In the genomic region with DNA sequence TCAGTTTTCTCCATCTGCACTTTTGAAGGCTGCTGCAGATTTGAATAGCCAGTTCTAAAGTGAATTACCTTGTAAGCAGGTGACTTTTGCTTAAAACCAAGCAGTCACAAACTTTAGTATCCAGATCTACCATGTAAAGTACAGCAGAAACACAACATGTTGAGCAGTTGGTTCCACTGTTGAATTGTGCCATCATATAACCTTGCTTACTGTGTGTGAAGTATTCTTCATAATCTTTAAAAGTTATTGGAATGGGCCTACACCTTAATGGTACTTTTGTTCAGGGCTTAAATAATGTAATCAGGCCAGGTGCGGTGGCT, we compare ENCODE assay signal across 19 cellular contexts. TPM values are rescaled to one million over a fixed set of nuclear protein-coding genes. Genes with fewer than 3 reads are reported as not detected.
A peak's percentile ranks its signal among the peaks of the same experiment; 100 is the strongest.
DNase-seq lines count a peak whose midpoint lies in the region; ATAC-seq and TF ChIP-seq lines count a peak whose summit lies in the region.
"Had no signal": no experiment of that assay in that cellular context is flagged by ENCODE, and none has a peak within 500 bp of the region (broad histone marks: within the 10 kb centered on the region; RNA-seq: fewer than 3 reads in every experiment).

No MANE protein-coding gene starts in this region.

- BruUV-seq in Caco-2 (replicated peaks; lab: Mats Ljungman, UMichigan) = no TSS peak

- CTCF ChIA-PET in Caco-2 (lab: Charles Lee) = interaction anchor here (0.6 to 1.5 kb wide), 12 partner anchors 11 to 1435 kb away, joined by 3 to 13 read pairs (median 4); a partner anchor contains a TSS

- H3K27ac Mint-ChIP-seq in Caco-2 (ENCODE audit: unreplicated experiment) (no peak overlapping the region), mesothelial cell of epicardium (no peak overlapping the region)
- H3K27ac Mint-ChIP-seq: activated CD4-positive, alpha-beta T cell treated with anti-CD3 and anti-CD28 coated beads, Interleukin-2, amount 10 ng/mL, durations not matched to agents 24 days and 14 days; activated naive CD4-positive, alpha-beta T cell treated with anti-CD3 and anti-CD28 coated beads for 36 hours; nephron progenitor cell; T-helper 2 cell treated with Interferon-gamma antibody and Interleukin-4, amounts not matched to agents 5 μg/mL and 100 μg/mL, for 36 hours had no signal

- H3K9me3 Mint-ChIP-seq in Caco-2 (ENCODE audit: unreplicated experiment) (no peaks in the 10 kb centered on the region), mesothelial cell of epicardium (no peaks in the 10 kb centered on the region)
- H3K9me3 Mint-ChIP-seq: activated CD4-positive, alpha-beta T cell treated with anti-CD3 and anti-CD28 coated beads, Interleukin-2, amount 10 ng/mL, durations not matched to agents 24 days and 14 days; activated naive CD4-positive, alpha-beta T cell treated with anti-CD3 and anti-CD28 coated beads for 36 hours; nephron progenitor cell; T-helper 2 cell treated with Interferon-gamma antibody and Interleukin-4, amounts not matched to agents 5 μg/mL and 100 μg/mL, for 36 hours had no signal

- no peaks in the 10 kb centered on the region for H3K4me1 ChIP-seq in Caco-2
- H3K4me1 ChIP-seq in KMS-11 (ENCODE audit: low read depth, poor library complexity, severe bottlenecking) = no peaks in the 10 kb centered on the region
- no peaks in the 10 kb centered on the region for H3K4me1 ChIP-seq in gastrocnemius medialis
- H3K4me1 ChIP-seq: breast epithelium, transverse colon had no signal

- POLR2A ChIA-PET in Caco-2 (lab: Charles Lee) = no interaction called here

- H3K4me2 ChIP-seq in KMS-11 = no peak overlapping the region

- TF ChIP-seq CTCF in Caco-2 (IDR thresholded peaks at IDR 0.05; ENCODE audit: insufficient read depth in 1 of 2, low read depth in 1 of 2, low read length in 1 of 2, severe bottlenecking in 1 of 2, unreplicated experiment in 1 of 2) = no peak
- TF ChIP-seq CTCF in KMS-11 (conservative IDR thresholded peaks at IDR 0.05; ENCODE audit: low read depth, low read length) = peak; percentile 40; the same call in 1 of the 2 replicates
- peak; percentile 32 for TF ChIP-seq CTCF in VCaP (conservative IDR thresholded peaks at IDR 0.05)
- TF ChIP-seq CTCF in mesothelial cell of epicardium (IDR thresholded peaks at IDR 0.05; ENCODE audit: unreplicated experiment) = peak; percentile 28
- TF ChIP-seq CTCF in gastrocnemius medialis (IDR thresholded peaks at IDR 0.05 in 4 of 5, conservative IDR thresholded peaks at IDR 0.05 in 1 of 5) = no peak

- ATAC-seq in HG03457 (IDR thresholded peaks at IDR 0.05; ENCODE audit: unreplicated experiment) (no peak), GM19463 (IDR thresholded peaks at IDR 0.05; ENCODE audit: unreplicated experiment) (no peak), gastrocnemius medialis (no peak)

- no peak overlapping the region for H3K27ac ChIP-seq in KMS-11
- H3K27ac ChIP-seq in VCaP = no peak overlapping the region
- no peak overlapping the region for H3K27ac ChIP-seq in gastrocnemius medialis
- H3K27ac ChIP-seq: BLaER1 treated with 17β-estradiol and CSF1 and Interleukin-3, amounts not matched to agents 10 nM and 100 nM; breast epithelium; epithelial cell of prostate; heart left ventricle; ovary; transverse colon had no signal

- no peaks in the 10 kb centered on the region for H3K27me3 ChIP-seq in Caco-2 (replicated peaks; ENCODE audit: control insufficient read depth, insufficient read depth, low read length)
- no peaks in the 10 kb centered on the region for H3K27me3 ChIP-seq in KMS-11 (ENCODE audit: insufficient read depth, low read depth)
- peaks cover 0 to 6% (median 0%) of the 10 kb centered on the region in 3 donors for H3K27me3 ChIP-seq in gastrocnemius medialis
- H3K27me3 ChIP-seq: BLaER1 treated with 17β-estradiol and CSF1 and Interleukin-3, amounts not matched to agents 10 nM and 100 nM; ovary had no signal

- in situ Hi-C loops in gastrocnemius medialis (cut with MboI; ENCODE audit: low sequenced_read_pairs in 4 of 4) = loop anchor here (5.0 to 25.0 kb wide), 4 partner anchors 460 to 485 kb away; no protein-coding TSS in a partner anchor

- H3K4me3 ChIP-seq in Caco-2 (ENCODE audit: low read depth, low read length) (no peak overlapping the region), KMS-11 (IDR thresholded peaks at IDR 0.05; ENCODE audit: insufficient read depth, low read depth, low read length) (no peak overlapping the region), gastrocnemius medialis (no peak overlapping the region)
- H3K4me3 ChIP-seq: BLaER1 treated with 17β-estradiol and CSF1 and Interleukin-3, amounts not matched to agents 10 nM and 100 nM; K562; ovary had no signal

- H4K20me1 ChIP-seq in KMS-11 (ENCODE audit: insufficient read depth) = no peaks in the 10 kb centered on the region
- H4K20me1 ChIP-seq: BLaER1 treated with 17β-estradiol and CSF1 and Interleukin-3, amounts not matched to agents 10 nM and 100 nM had no signal

- DNase-seq in Caco-2 (no peak), mesothelial cell of epicardium (ENCODE audit: low spot score in 2 of 2, unreplicated experiment in 2 of 2) (no peak), gastrocnemius medialis (no peak)
- DNase-seq: NCI-H2227 treated with DMSO at 0.1 percent for 48 hours, ovary had no signal

- no peak overlapping the region for H3K9ac ChIP-seq in KMS-11
- H3K9ac ChIP-seq: BLaER1 treated with 17β-estradiol and CSF1 and Interleukin-3, amounts not matched to agents 10 nM and 100 nM had no signal

- H3K9me3 ChIP-seq in Caco-2 (no peaks in the 10 kb centered on the region), gastrocnemius medialis (no peaks in the 10 kb centered on the region)
- H3K9me3 ChIP-seq: BLaER1 treated with 17β-estradiol and CSF1 and Interleukin-3, amounts not matched to agents 10 nM and 100 nM; breast epithelium; heart left ventricle; ovary; transverse colon had no signal

- peaks cover 4% of the 10 kb centered on the region for H3K4me1 Mint-ChIP-seq in Caco-2 (ENCODE audit: low read depth, unreplicated experiment)
- peaks cover 2% of the 10 kb centered on the region for H3K4me1 Mint-ChIP-seq in mesothelial cell of epicardium

- H3K36me3 Mint-ChIP-seq in Caco-2 (ENCODE audit: insufficient read depth, unreplicated experiment) (no peaks in the 10 kb centered on the region), mesothelial cell of epicardium (no peaks in the 10 kb centered on the region)

- H2AFZ ChIP-seq in KMS-11 (ENCODE audit: low read depth) = peak overlapping the region; percentile 59

- H3K4me3 Mint-ChIP-seq in Caco-2 (ENCODE audit: unreplicated experiment) (peak overlapping the region; percentile 69), mesothelial cell of epicardium (peak overlapping the region; percentile 6)

- no peak for TF ChIP-seq POLR2A in gastrocnemius medialis (IDR thresholded peaks at IDR 0.05)

- peaks cover 20% of the 10 kb centered on the region for H3K27me3 Mint-ChIP-seq in Caco-2 (ENCODE audit: insufficient read depth, unreplicated experiment)
- peaks cover 21% of the 10 kb centered on the region for H3K27me3 Mint-ChIP-seq in mesothelial cell of epicardium (ENCODE audit: low read depth)

- H3K36me3 ChIP-seq in Caco-2 (ENCODE audit: control insufficient read depth, insufficient read depth, low read length) (no peaks in the 10 kb centered on the region), KMS-11 (ENCODE audit: insufficient read depth) (no peaks in the 10 kb centered on the region), gastrocnemius medialis (no peaks in the 10 kb centered on the region)
- H3K36me3 ChIP-seq: BLaER1 treated with 17β-estradiol and CSF1 and Interleukin-3, amounts not matched to agents 10 nM and 100 nM; breast epithelium; heart left ventricle; ovary; transverse colon had no signal

- intact Hi-C loops in Caco-2 (cut with micrococcal nuclease; ENCODE audit: unreplicated experiment) = loop anchor here (1.0 to 5.0 kb wide), 5 partner anchors 62 to 475 kb away; no protein-coding TSS in a partner anchor
- intact Hi-C loops in gastrocnemius medialis (cut with DNase I; ENCODE audit: low total_unique reads) = loop anchor here (2.0 kb wide), 1 partner anchor 118 kb away; no protein-coding TSS in a partner anchor

- H3K79me2 ChIP-seq in KMS-11 (ENCODE audit: insufficient read depth, low read depth) = no peaks in the 10 kb centered on the region

RNA-seq across cellular contexts. Expression of a gene that starts 23.2 kb away (rescaled TPM):
- total RNA-seq in Caco-2 (2022) (1.1 and 1.7 TPM in 2 replicates), mesothelial cell of epicardium (1.4 to 1.9 TPM (median 1.4 TPM) in 3 replicates), gastrocnemius medialis (1 to 10 TPM in 1 of 4 donors, under 1 TPM in 2, not detected in 1; 0.20 to 1.6 (median 0.25) TPM)
- total RNA-seq: activated CD4-positive, alpha-beta T cell treated with anti-CD3 and anti-CD28 coated beads, Interleukin-2, amount 10 ng/mL, durations not matched to agents 24 days and 14 days; activated naive CD4-positive, alpha-beta T cell treated with anti-CD3 and anti-CD28 coated beads for 36 hours had no signal

Comparison
In these comparisons a context has a peak if more than half of its experiments do, and no peak if none do; other contexts are left out.
1. CTCF ChIP-seq: peak in KMS-11 (single experiment), VCaP (single experiment) and mesothelial cell of epicardium (single experiment); none in Caco-2 (0 of 2) and gastrocnemius medialis (0 of 5).